8 cellular contexts compared by ENCODE assay signal in genomic region chr19:5976768-5977167, GRCh38. TPM values are rescaled to one million over a fixed set of nuclear protein-coding genes. Genes with fewer than 3 reads are reported as not detected.
DNase-seq lines count a peak whose midpoint lies in the region; ATAC-seq, FAIRE-seq and TF ChIP-seq lines count a peak whose summit lies in the region.

No MANE protein-coding gene starts in this region.

- 43% methylated on average over 5 of the region's 8 CpGs for WGBS in HepG2 (ENCODE audit: low lambda C conversion rate)

- TF ChIP-seq CTCF in HepG2 (CRISPR knock-in tag; IDR thresholded peaks at IDR 0.05) (no peak), thoracic aorta (IDR thresholded peaks at IDR 0.05) (no peak)

- CTCF ChIA-PET in activated CD4-positive, alpha-beta T cell treated with anti-CD3 and anti-CD28 coated beads, Interleukin-2, amount 10 ng/mL, durations not matched to agents 7 days and 5 days (lab: Charles Lee), result interaction anchor here (0.8 to 3.7 kb wide), 3 partner anchors 9 to 13 kb away, joined by 3 to 16 read pairs (median 4); no protein-coding TSS in a partner anchor
- CTCF ChIA-PET in HepG2 (lab: Yijun Ruan, JAX; ENCODE audit: low intra/inter-chr PET ratio, low total read pairs), result no interaction called here

- TF ChIP-seq EP300 in HepG2 (IDR thresholded peaks at IDR 0.05; ENCODE audit: low read depth in 2 of 2, low read length in 2 of 2) (no peak), HepG2 (CRISPR knock-in tag; IDR thresholded peaks at IDR 0.05; ENCODE audit: borderline replicate concordance) (no peak)

- peak overlapping the region; percentile 91 for H3K27ac Mint-ChIP-seq in activated CD4-positive, alpha-beta T cell treated with anti-CD3 and anti-CD28 coated beads, Interleukin-2, amount 10 ng/mL, durations not matched to agents 7 days and 5 days

- H3K9me3 ChIP-seq in adipocyte (ENCODE audit: control insufficient read depth, low read length) (no peaks in the 10 kb centered on the region), HepG2 (ENCODE audit: low read length) (no peaks in the 10 kb centered on the region), thoracic aorta (no peaks in the 10 kb centered on the region)

- in situ Hi-C loops in HepG2 (cut with HindIII; ENCODE audit: extremely low pct_ligation_motif_present, low pct_unique_long_range_greater_than_20kb), result loop anchor here (5.0 kb wide), 1 partner anchor 174 kb away; no protein-coding TSS in a partner anchor

- TSS peak; percentile 34 for BruUV-seq in HepG2 (replicated peaks; lab: Mats Ljungman, UMichigan)

- peak overlapping the region; percentile 96 for H3K9ac ChIP-seq in adipocyte (ENCODE audit: low read length)
- H3K9ac ChIP-seq in HepG2 (ENCODE audit: insufficient read depth, low read depth, low read length), result peak overlapping the region; percentile 95

- peaks cover 22% of the 10 kb centered on the region; the same call in 1 of the 2 replicates for H4K20me1 ChIP-seq in HepG2 (ENCODE audit: insufficient read depth, low read length)

- no peaks in the 10 kb centered on the region for H3K9me3 Mint-ChIP-seq in activated CD4-positive, alpha-beta T cell treated with anti-CD3 and anti-CD28 coated beads, Interleukin-2, amount 10 ng/mL, durations not matched to agents 7 days and 5 days

- H3K4me3 ChIP-seq in adipocyte (ENCODE audit: low read length), result peak overlapping the region; percentile 92
- H3K4me3 ChIP-seq in HepG2 (replicated peaks in 1 of 3; ENCODE audit: insufficient read depth in 1 of 3, low read depth in 2 of 3, low read length in 3 of 3), result peak overlapping the region; percentile 87 to 98 (median 92)
- peak overlapping the region; percentile 97 for H3K4me3 ChIP-seq in thoracic aorta

- peaks cover 75% of the 10 kb centered on the region for H3K79me2 ChIP-seq in HepG2 (ENCODE audit: insufficient read depth, low read length)

- peaks cover 62% of the 10 kb centered on the region for H3K4me1 Mint-ChIP-seq in activated CD4-positive, alpha-beta T cell treated with anti-CD3 and anti-CD28 coated beads, Interleukin-2, amount 10 ng/mL, durations not matched to agents 7 days and 5 days

- H2AFZ ChIP-seq in HepG2 (ENCODE audit: low read length), result no peak overlapping the region

- no peaks in the 10 kb centered on the region for H3K27me3 Mint-ChIP-seq in activated CD4-positive, alpha-beta T cell treated with anti-CD3 and anti-CD28 coated beads, Interleukin-2, amount 10 ng/mL, durations not matched to agents 7 days and 5 days

- peak overlapping the region; percentile 82 for H3K27ac ChIP-seq in HepG2 (ENCODE audit: extremely low read length, insufficient read depth, low read length)
- H3K27ac ChIP-seq in thoracic aorta, result no peak overlapping the region

- H3K27me3 ChIP-seq in adipocyte (replicated peaks; ENCODE audit: control insufficient read depth, insufficient read depth, low read length) (no peaks in the 10 kb centered on the region), HepG2 (ENCODE audit: control insufficient read depth in 1 of 2, insufficient read depth in 2 of 2, low read length in 2 of 2) (no peaks in the 10 kb centered on the region; a peak in 1 of 5 replicates), thoracic aorta (replicated peaks; ENCODE audit: insufficient read depth) (no peaks in the 10 kb centered on the region)

- TF ChIP-seq POLR2A in HepG2 (IDR thresholded peaks at IDR 0.05; ENCODE audit: insufficient read depth in 1 of 2, low read depth in 2 of 2, low read length in 2 of 2) (no peak), GM12892 (IDR thresholded peaks at IDR 0.05; ENCODE audit: low read depth, low read length) (no peak)

- intact Hi-C loops in HepG2 (cut with micrococcal nuclease; ENCODE audit: unreplicated experiment), result no loop called here

- FAIRE-seq in HepG2 (lab: Jason Lieb, UNC), result no peak
- FAIRE-seq in GM12892 (lab: Jason Lieb, UNC), result no peak

- POLR2A ChIA-PET in activated CD4-positive, alpha-beta T cell treated with anti-CD3 and anti-CD28 coated beads, Interleukin-2, amount 10 ng/mL, durations not matched to agents 7 days and 5 days (lab: Charles Lee), result no interaction called here
- POLR2A ChIA-PET in HepG2 (lab: Yijun Ruan, JAX), result interaction anchor here (1.6 to 4.1 kb wide), 3 partner anchors 9 to 73 kb away, joined by 4 to 30 read pairs (median 17); partner anchors contain the start of genes NDUFA11 and VMAC

- H3K36me3 Mint-ChIP-seq in activated CD4-positive, alpha-beta T cell treated with anti-CD3 and anti-CD28 coated beads, Interleukin-2, amount 10 ng/mL, durations not matched to agents 7 days and 5 days (ENCODE audit: low read depth), result peaks cover 27% of the 10 kb centered on the region

- ATAC-seq in HepG2 (no peak), thoracic aorta (ENCODE audit: insufficient number of reproducible peaks, low FRiP score, low read depth) (no peak)

- no peak for DNase-seq in activated CD4-positive, alpha-beta T cell treated with anti-CD3 and anti-CD28 coated beads, Interleukin-2, amount 10 ng/mL, durations not matched to agents 7 days and 5 days
- DNase-seq in activated CD4-positive, alpha-beta T cell treated with anti-CD3 and anti-CD28 coated beads for 4 hours, result no peak
- DNase-seq in adipocyte (ENCODE audit: low read depth) (no peak), HepG2 (ENCODE audit: low spot score) (no peak), thoracic aorta (ENCODE audit: low spot score) (no peak), GM12892 (ENCODE audit: insufficient read length) (no peak), SIG-M5 (lab: John Stamatoyannopoulos, UW) (no peak)
- no peak for DNase-seq in stimulated activated CD8-positive, alpha-beta memory T cell treated with anti-CD3 and anti-CD28 coated beads, Interleukin-4, amount 100 ng/mL, for 48 hours

- H3K36me3 ChIP-seq in adipocyte (ENCODE audit: control insufficient read depth, insufficient read depth, low read length, severe bottlenecking), result peaks cover 11% of the 10 kb centered on the region
- H3K36me3 ChIP-seq in HepG2 (replicated peaks in 1 of 2; ENCODE audit: control insufficient read depth in 1 of 2, insufficient read depth in 2 of 2, low read length in 2 of 2), result peaks cover 7 to 29% of the 10 kb centered on the region in 2 experiments
- no peaks in the 10 kb centered on the region for H3K36me3 ChIP-seq in thoracic aorta

- peaks cover 30% of the 10 kb centered on the region for H3K4me1 ChIP-seq in adipocyte (ENCODE audit: control insufficient read depth, insufficient read depth, low read length)
- H3K4me1 ChIP-seq in HepG2 (ENCODE audit: insufficient read depth, low read length), result peaks cover 84% of the 10 kb centered on the region
- peaks cover 37 to 50% of the 10 kb centered on the region in 2 donors for H3K4me1 ChIP-seq in thoracic aorta (ENCODE audit: control insufficient read depth in 1 of 2, low read depth in 2 of 2)

- peak overlapping the region; percentile 94 for H3K4me3 Mint-ChIP-seq in activated CD4-positive, alpha-beta T cell treated with anti-CD3 and anti-CD28 coated beads, Interleukin-2, amount 10 ng/mL, durations not matched to agents 7 days and 5 days

- peak overlapping the region; percentile 99 for H3K4me2 ChIP-seq in HepG2 (ENCODE audit: low read depth, low read length)

- TF ChIP-seq RAD21 in HepG2 (CRISPR knock-in tag; IDR thresholded peaks at IDR 0.05), result no peak

TF ChIP-seq in HepG2, 621 proteins besides CTCF, POLR2A, EP300 and RAD21 (continues in another document):
- TF ChIP-seq KAT7 (CRISPR knock-in tag; IDR thresholded peaks at IDR 0.05; ENCODE audit: borderline replicate concordance), result no peak
- TF ChIP-seq ZBTB33 (CRISPR knock-in tag; IDR thresholded peaks at IDR 0.05), result 0 out of 2 replicates have a peak, but pooled peaks have one; percentile 19
- peak; percentile 95 for TF ChIP-seq ZNF629 (CRISPR knock-in tag; conservative IDR thresholded peaks at IDR 0.05)
- TF ChIP-seq CEBPG (CRISPR knock-in tag; IDR thresholded peaks at IDR 0.05), result no peak

RNA-seq across cellular contexts. Expression of gene RANBP3, which starts 1.2 kb away (rescaled TPM):
- 10 to 100 TPM; 97.4 to 98.0 TPM for total RNA-seq in activated CD4-positive, alpha-beta T cell treated with anti-CD3 and anti-CD28 coated beads, Interleukin-2, amount 10 ng/mL, durations not matched to agents 7 days and 5 days
- total RNA-seq in HepG2 (2016; rRNA removed; fragmentation: Illumina TruSeq; extraction: Trizol) (37.2 and 39.5 TPM in 2 replicates), thoracic aorta (100 to 1,000 TPM in 1 of 2 donors, 10 to 100 TPM in 1; 51.4 to 101 TPM)
- 15.1 and 18.2 TPM in 2 replicates for total RNA-seq in HepG2 (2016; cell fraction: cytosol; rRNA removed; fragmentation: Illumina TruSeq; extraction: Trizol; ENCODE audit: low read depth)
- total RNA-seq in HepG2 (2016; cell fraction: insoluble cytoplasmic fraction; rRNA removed; fragmentation: Illumina TruSeq; extraction: Trizol), result 27.1 and 40.8 TPM in 2 replicates
- total RNA-seq in HepG2 (2016; cell fraction: membrane; rRNA removed; fragmentation: Illumina TruSeq; extraction: Trizol), result 19.4 and 20.4 TPM in 2 replicates
- total RNA-seq in HepG2 (2016; cell fraction: nucleus; rRNA removed; fragmentation: Illumina TruSeq; extraction: Trizol), result 47.7 and 56.8 TPM in 2 replicates
- 149 and 151 TPM in 2 replicates for polyA plus RNA-seq in HepG2 (2011; rRNA removed)
- 91.7 and 149 TPM in 2 replicates for polyA plus RNA-seq in HepG2 (2011; cell fraction: cytosol; rRNA removed)
- 233 and 293 TPM in 2 replicates for polyA plus RNA-seq in HepG2 (2011; cell fraction: nucleus; rRNA removed)
- 62.1 and 64.6 TPM in 2 replicates for polyA plus RNA-seq in HepG2 (2012)
- polyA plus RNA-seq in HepG2 (2016; cell fraction: cytosol; fragmentation: Illumina TruSeq; extraction: Trizol; ENCODE audit: low read depth), result 10.3 and 11.7 TPM in 2 replicates
- polyA plus RNA-seq in HepG2 (2016; cell fraction: insoluble cytoplasmic fraction; fragmentation: Illumina TruSeq; extraction: Trizol; ENCODE audit: low read depth), result 53.5 and 62.0 TPM in 2 replicates
- polyA plus RNA-seq in HepG2 (2016; cell fraction: membrane; fragmentation: Illumina TruSeq; extraction: Trizol; ENCODE audit: low read depth), result 18.2 and 24.3 TPM in 2 replicates
- polyA plus RNA-seq in HepG2 (2016; cell fraction: nucleus; fragmentation: Illumina TruSeq; extraction: Trizol; ENCODE audit: insufficient read depth, low read depth), result 127 and 170 TPM in 2 replicates
- 43.2 and 193 TPM in 2 replicates for polyA minus RNA-seq in HepG2 (2011; rRNA and poly(A)+ RNA removed; ENCODE audit: low replicate concordance)
- polyA minus RNA-seq in HepG2 (2011; cell fraction: cytosol; rRNA and poly(A)+ RNA removed), result 76.9 and 86.6 TPM in 2 replicates
- polyA minus RNA-seq in HepG2 (2011; cell fraction: nucleus; rRNA and poly(A)+ RNA removed), result 74.3 and 80.3 TPM in 2 replicates
- 34.6 TPM for polyA plus RNA-seq in GM12892 (2012; ENCODE audit: missing spikeins)
